In genomic region chr7:5479133-5479745, GRCh38 we compare ENCODE assay signal across 1 cellular context.
TF ChIP-seq lines count a peak whose summit lies in the region.

No MANE protein-coding gene starts in this region.

TF ChIP-seq in WTC11, 78 proteins besides CTCF, POLR2A, EP300 and RAD21 (continued from another document):
- TF ChIP-seq ERG (CRISPR knock-in tag; IDR thresholded peaks at IDR 0.05) (no peak), ZSCAN18 (CRISPR knock-in tag; IDR thresholded peaks at IDR 0.05) (no peak)
